In genomic region chr10:103814104-103814503, GRCh38 we compare ENCODE assay signal across 1 cellular context.
TF ChIP-seq lines count a peak whose summit lies in the region.

No MANE protein-coding gene starts in this region.

TF ChIP-seq in IMR-90, 13 proteins besides CTCF, POLR2A, EP300 and RAD21 (continued from another document):
- TF ChIP-seq MAFK (IDR thresholded peaks at IDR 0.05; ENCODE audit: low read depth, low read length) (no peak), MXI1 (IDR thresholded peaks at IDR 0.05; ENCODE audit: borderline replicate concordance, low read depth, low read length) (no peak), USF2 (IDR thresholded peaks at IDR 0.05; ENCODE audit: low read depth, low read length) (no peak), MAZ (IDR thresholded peaks at IDR 0.05; ENCODE audit: borderline replicate concordance, low read depth, low read length) (no peak), SMC3 (IDR thresholded peaks at IDR 0.05; ENCODE audit: low read depth, low read length) (no peak), RFX5 (IDR thresholded peaks at IDR 0.05; ENCODE audit: low read depth, low read length) (no peak), FOS (IDR thresholded peaks at IDR 0.05; ENCODE audit: low read depth, low read length) (no peak), CHD1 (IDR thresholded peaks at IDR 0.05; ENCODE audit: low read depth, low read length) (no peak), BHLHE40 (IDR thresholded peaks at IDR 0.05; ENCODE audit: low read depth, low read length) (no peak), CEBPB (IDR thresholded peaks at IDR 0.05; ENCODE audit: low read depth, low read length) (no peak), RCOR1 (IDR thresholded peaks at IDR 0.05; ENCODE audit: insufficient replicate concordance, low read length) (no peak), NFE2L2 (IDR thresholded peaks at IDR 0.05; ENCODE audit: low read depth, low read length) (no peak)
